1 cellular context compared by ENCODE assay signal in genomic region chr1:85153149-85153891, GRCh38.
TF ChIP-seq lines count a peak whose summit lies in the region.

No MANE protein-coding gene starts in this region.

TF ChIP-seq in HEK293, 187 proteins besides CTCF, POLR2A, EP300 and RAD21 (continued from another document):
- TF ChIP-seq BCL6B (tag by site-specific recombination; IDR thresholded peaks at IDR 0.05) (no peak), SCRT1 (tag by site-specific recombination; IDR thresholded peaks at IDR 0.05; ENCODE audit: borderline replicate concordance) (peak; percentile 43; the same call in 1 of the 2 replicates), SALL2 (tag by site-specific recombination; IDR thresholded peaks at IDR 0.05; ENCODE audit: borderline replicate concordance) (no peak), ZBTB17 (tag by site-specific recombination; IDR thresholded peaks at IDR 0.05) (peak; percentile 73), ZNF514 (tag by site-specific recombination; IDR thresholded peaks at IDR 0.05) (no peak), GFI1B (tag by site-specific recombination; IDR thresholded peaks at IDR 0.05) (no peak), OVOL3 (tag by site-specific recombination; IDR thresholded peaks at IDR 0.05) (no peak), ZNF571 (tag by site-specific recombination; IDR thresholded peaks at IDR 0.05) (no peak), ZFHX2 (tag by site-specific recombination; conservative IDR thresholded peaks at IDR 0.05) (peak; percentile 24), EGR2 (tag by site-specific recombination; IDR thresholded peaks at IDR 0.05; ENCODE audit: low read depth) (no peak), ZNF629 (tag by site-specific recombination; IDR thresholded peaks at IDR 0.05) (no peak)
